15 cellular contexts compared by ENCODE assay signal in genomic region chr2:155151945-155152344, GRCh38.
"Had no signal": no experiment of that assay in that cellular context is flagged by ENCODE, and none has a peak within 500 bp of the region (broad histone marks: within the 10 kb centered on the region; RNA-seq: fewer than 3 reads in every experiment).

No MANE protein-coding gene starts in this region.

- H3K4me3 ChIP-seq: mucosa of descending colon, pancreas, sigmoid colon, stomach, vagina had no signal

- H3K27ac ChIP-seq: pancreas, sigmoid colon, stomach, vagina had no signal

- DNase-seq: activated CD4-positive, alpha-beta T cell treated with anti-CD3 and anti-CD28 coated beads for 1 hour; activated CD8-positive, alpha-beta memory T cell treated with anti-CD3 and anti-CD28 coated beads for 24 hours; activated CD8-positive, alpha-beta memory T cell treated with anti-CD3 and anti-CD28 coated beads, Interleukin-2, amount 50 U/mL, for 48 hours; activated naive CD8-positive, alpha-beta T cell treated with anti-CD3 and anti-CD28 coated beads, Interleukin-2, amount 10 ng/mL, durations not matched to agents 7 days and 5 days; amygdala; mesenchymal stem cell; mucosa of descending colon; naive B cell; pancreas; sigmoid colon; stimulated activated CD4-positive, alpha-beta T cell treated with anti-CD3 and anti-CD28 coated beads, Interleukin-4, amount 100 ng/mL, for 24 hours; stomach; trophoblast cell had no signal

- H3K9me3 ChIP-seq: mucosa of descending colon, pancreas, sigmoid colon, stomach, vagina had no signal

- H3K27me3 ChIP-seq: pancreas, sigmoid colon, stomach, vagina had no signal

- H3K36me3 ChIP-seq: pancreas, sigmoid colon, stomach, vagina had no signal

- H3K4me1 ChIP-seq: pancreas, sigmoid colon, stomach, vagina had no signal

- ATAC-seq: mucosa of descending colon; pancreas; stimulated activated effector memory CD8-positive, alpha-beta T cell treated with anti-CD3 and anti-CD28 coated beads, Interleukin-12 subunit alpha, Interleukin-12 subunit beta, amount 100 ng/mL, for 72 hours had no signal
